Comparison of ENCODE assay signal across 17 cellular contexts in genomic region chr6:134637282-134637681, GRCh38.
DNase-seq lines count a peak whose midpoint lies in the region; ATAC-seq, FAIRE-seq and TF ChIP-seq lines count a peak whose summit lies in the region.
"Had no signal": no experiment of that assay in that cellular context is flagged by ENCODE, and none has a peak within 500 bp of the region (broad histone marks: within the 10 kb centered on the region; RNA-seq: fewer than 3 reads in every experiment).

No MANE protein-coding gene starts in this region.

- no peak for DNase-seq in A549 (ENCODE audit: low read depth in 1 of 2, low spot score in 1 of 2)
- no peak for DNase-seq in IMR-90
- DNase-seq in caudate nucleus (lab: John Stamatoyannopoulos, UW), result peak in 33 of 61 donors; percentile 11 to 94 (median 50)
- no peak for DNase-seq in trophoblast cell
- DNase-seq in D721Med (ENCODE audit: insufficient read length, low spot score), result no peak
- no peak for DNase-seq in NCI-H2196 treated with DMSO at 0.1 percent for 48 hours (lab: John Stamatoyannopoulos, UW; ENCODE audit: unreplicated experiment)
- DNase-seq: C1 segment of cervical spinal cord; Calu3; CD4-positive, alpha-beta T cell; DMS79; GOT3; H9 had no signal

- H3K36me3 ChIP-seq in IMR-90 (ENCODE audit: control insufficient read depth, insufficient read depth, low read length) (no peaks in the 10 kb centered on the region), trophoblast cell (ENCODE audit: control insufficient read depth in 1 of 2, insufficient read depth in 2 of 2, low read length in 2 of 2) (no peaks in the 10 kb centered on the region)

- H3K23ac ChIP-seq in IMR-90 (ENCODE audit: low read depth, low read length) (no peak overlapping the region), trophoblast cell (ENCODE audit: low read length) (no peak overlapping the region)

- H2AFZ ChIP-seq in IMR-90 (replicated peaks; ENCODE audit: low read length, poor library complexity) (no peak overlapping the region), trophoblast cell (ENCODE audit: insufficient read depth, low read length, poor library complexity) (no peak overlapping the region)

- peak overlapping the region; percentile 25 to 60; a peak in 4 of 6 replicates for H3K27ac ChIP-seq in A549
- H3K27ac ChIP-seq in IMR-90 (ENCODE audit: insufficient read depth, low read length), result no peak overlapping the region
- H3K27ac ChIP-seq in caudate nucleus (ENCODE audit: low read depth, low read length), result peak overlapping the region; percentile 67
- H3K27ac ChIP-seq in trophoblast cell (ENCODE audit: low read depth, low read length), result no peak overlapping the region

- H3K4ac ChIP-seq in IMR-90 (ENCODE audit: low read depth, low read length) (no peak overlapping the region), trophoblast cell (ENCODE audit: low read depth, low read length) (no peak overlapping the region)

- H4K12ac ChIP-seq in trophoblast cell (ENCODE audit: low read depth, low read length), result no peak overlapping the region

- H4K5ac ChIP-seq in IMR-90 (ENCODE audit: low read depth, low read length), result no peak overlapping the region

- 0 out of 2 replicates have a peak overlapping the region, but pooled peaks have one; percentile 11 for H2AK5ac ChIP-seq in IMR-90 (ENCODE audit: low read depth, low read length)
- no peak overlapping the region for H2AK5ac ChIP-seq in trophoblast cell (ENCODE audit: low read length)

- no peak overlapping the region; the same call in 1 of the 2 replicates for H2BK20ac ChIP-seq in IMR-90 (ENCODE audit: low read depth, low read length)

- peak overlapping the region; percentile 66 for H2BK12ac ChIP-seq in trophoblast cell (ENCODE audit: low read length)

- no peak overlapping the region for H4K91ac ChIP-seq in IMR-90 (ENCODE audit: insufficient read depth, low read depth, low read length)
- no peak overlapping the region for H4K91ac ChIP-seq in trophoblast cell (ENCODE audit: low read depth, low read length)

- no peak for TF ChIP-seq RAD21 in A549 (conservative IDR thresholded peaks at IDR 0.05 in 1 of 2, IDR thresholded peaks at IDR 0.05 in 1 of 2)
- TF ChIP-seq RAD21 in IMR-90 (IDR thresholded peaks at IDR 0.05; ENCODE audit: low read length), result no peak

- FAIRE-seq in A549 (lab: Jason Lieb, UNC) (no peak), D721Med (lab: Jason Lieb, UNC) (no peak)
- FAIRE-seq: G401.6, HepG2, HTR-8/SVneo had no signal

- H3K9me3 ChIP-seq in A549 (no peaks in the 10 kb centered on the region), IMR-90 (ENCODE audit: control insufficient read depth, insufficient read depth, low read length) (no peaks in the 10 kb centered on the region), trophoblast cell (ENCODE audit: insufficient read depth, low read depth, low read length) (no peaks in the 10 kb centered on the region)

- H3K27me3 ChIP-seq in IMR-90 (ENCODE audit: control insufficient read depth, insufficient read depth, low read length), result no peaks in the 10 kb centered on the region
- H3K27me3 ChIP-seq in trophoblast cell (ENCODE audit: insufficient read depth, low read length), result no peaks in the 10 kb centered on the region

- CTCF ChIA-PET in A549 (lab: Yijun Ruan, JAX), result interaction anchor here (1.0 kb wide), 1 partner anchor 460 kb away, joined by 3 read pairs; no protein-coding TSS in a partner anchor
- CTCF ChIA-PET in IMR-90 (lab: Yijun Ruan, JAX), result no interaction called here

- no peaks in the 10 kb centered on the region for H3K79me1 ChIP-seq in IMR-90 (ENCODE audit: low read depth in 1 of 2, low read length in 2 of 2)
- H3K79me1 ChIP-seq in trophoblast cell (ENCODE audit: low read length), result peaks cover 2% of the 10 kb centered on the region

- H2BK15ac ChIP-seq in IMR-90 (ENCODE audit: low read depth, low read length), result no peak overlapping the region

- TF ChIP-seq EP300 in A549 (IDR thresholded peaks at IDR 0.05), result no peak

- H3K4me1 ChIP-seq in A549 (peaks cover 19% of the 10 kb centered on the region), IMR-90 (ENCODE audit: control insufficient read depth, insufficient read depth, low read length) (peaks cover 5% of the 10 kb centered on the region), trophoblast cell (ENCODE audit: control insufficient read depth in 1 of 2, insufficient read depth in 2 of 2, low read length in 2 of 2) (peaks cover 0 to 5% of the 10 kb centered on the region in 2 experiments)

- H3K4me2 ChIP-seq in A549 (no peak overlapping the region), IMR-90 (ENCODE audit: low read depth, low read length) (no peak overlapping the region), trophoblast cell (ENCODE audit: low read length) (no peak overlapping the region)

- TF ChIP-seq CTCF in A549 (IDR thresholded peaks at IDR 0.05) (no peak), IMR-90 (conservative IDR thresholded peaks at IDR 0.05; ENCODE audit: low read depth, low read length) (no peak), D721Med (IDR thresholded peaks at IDR 0.05; ENCODE audit: insufficient read depth, missing control alignments) (no peak)

- no peak overlapping the region for H2AK9ac ChIP-seq in IMR-90 (replicated peaks; ENCODE audit: low read depth, low read length, poor library complexity)

- in situ Hi-C loops in IMR-90 (cut with MboI; ENCODE audit: low sequenced_read_pairs), result no loop called here

- no peaks in the 10 kb centered on the region for H4K20me1 ChIP-seq in IMR-90 (ENCODE audit: insufficient read depth, low read length)

- H3K9ac ChIP-seq in IMR-90 (ENCODE audit: low read depth, low read length), result no peak overlapping the region
- H3K9ac ChIP-seq in trophoblast cell (ENCODE audit: low read length), result no peak overlapping the region

- 91% methylated on average over 5 of the region's 5 CpGs for WGBS in A549 (ENCODE audit: missing lambda C conversion rate)
- 100% methylated on average over 1 of the region's 5 CpGs; no CpG with 5 or more reads in 1 of the 2 experiments for WGBS in IMR-90 (ENCODE audit: extremely low coverage in 2 of 2, insufficient read length in 1 of 2), 2 experiments
- WGBS in trophoblast cell (ENCODE audit: extremely low coverage, insufficient coverage, insufficient read length), result no CpG with 5 or more reads among the region's 5 CpGs

- TF ChIP-seq POLR2A in A549 (IDR thresholded peaks at IDR 0.05; ENCODE audit: low read length), result no peak
- TF ChIP-seq POLR2A in IMR-90 (IDR thresholded peaks at IDR 0.05; ENCODE audit: low read depth, low read length), result no peak

- no peaks in the 10 kb centered on the region for H3K9me1 ChIP-seq in IMR-90 (ENCODE audit: insufficient read depth, low read length)

- H3K56ac ChIP-seq in IMR-90 (ENCODE audit: extremely low read depth, insufficient read depth, low read length), result no peak overlapping the region

- H3K4me3 ChIP-seq in A549 (no peak overlapping the region), IMR-90 (ENCODE audit: insufficient read depth, low read depth, low read length) (no peak overlapping the region), trophoblast cell (ENCODE audit: low read depth, low read length) (no peak overlapping the region)

- dilution Hi-C loops in IMR-90 (cut with HindIII; ENCODE audit: low sequenced_read_pairs, unreplicated experiment), result no loop called here

- no peak overlapping the region for H3K18ac ChIP-seq in IMR-90 (ENCODE audit: low read depth, low read length)
- no peak overlapping the region for H3K18ac ChIP-seq in trophoblast cell (ENCODE audit: low read length)

- ATAC-seq in A549 (no peak), IMR-90 (ENCODE audit: low read depth) (no peak), HG03565 (IDR thresholded peaks at IDR 0.05; ENCODE audit: unreplicated experiment) (no peak), GM18511 (IDR thresholded peaks at IDR 0.05; ENCODE audit: unreplicated experiment) (no peak)
- ATAC-seq: HepG2 had no signal

- POLR2A ChIA-PET in A549 (lab: Yijun Ruan, JAX) (no interaction called here), IMR-90 (lab: Charles Lee; ENCODE audit: unreplicated experiment) (no interaction called here)

- H4K8ac ChIP-seq in IMR-90 (ENCODE audit: low read depth in 2 of 2, low read length in 2 of 2) (no peak overlapping the region), trophoblast cell (ENCODE audit: low read depth, low read length) (no peak overlapping the region)

- BruUV-seq in IMR-90 (replicated peaks; lab: Mats Ljungman, UMichigan), result no TSS peak

- H3K79me2 ChIP-seq in trophoblast cell (ENCODE audit: control insufficient read depth, insufficient read depth, low read length, poor library complexity), result no peaks in the 10 kb centered on the region

- intact Hi-C loops in IMR-90 (cut with micrococcal nuclease), result no loop called here

- H2BK5ac ChIP-seq in IMR-90 (ENCODE audit: low read depth, low read length, poor library complexity, severe bottlenecking) (no peak overlapping the region), trophoblast cell (ENCODE audit: low read depth, low read length, poor library complexity) (no peak overlapping the region)

- no peak overlapping the region for H2BK120ac ChIP-seq in IMR-90 (ENCODE audit: low read depth, low read length)
- no peak overlapping the region for H2BK120ac ChIP-seq in trophoblast cell (ENCODE audit: insufficient read depth, low read length, poor library complexity)

- H3K14ac ChIP-seq in IMR-90 (replicated peaks; ENCODE audit: low read depth, low read length) (no peak overlapping the region), trophoblast cell (ENCODE audit: low read length) (no peak overlapping the region)

TF ChIP-seq in A549, 52 proteins besides CTCF, POLR2A, EP300 and RAD21:
- TF ChIP-seq HOXA7 (CRISPR knock-in tag; IDR thresholded peaks at IDR 0.05) (no peak), CBX2 (IDR thresholded peaks at IDR 0.05; ENCODE audit: borderline replicate concordance, low read depth) (no peak), HOXB13 (CRISPR knock-in tag; IDR thresholded peaks at IDR 0.05; ENCODE audit: low read depth) (no peak), ZNF302 (CRISPR knock-in tag; IDR thresholded peaks at IDR 0.05) (no peak), PHF8 (IDR thresholded peaks at IDR 0.05; ENCODE audit: borderline replicate concordance, low read depth) (no peak), BHLHE40 (IDR thresholded peaks at IDR 0.05; ENCODE audit: low read depth, low read length) (no peak), FOXS1 (CRISPR knock-in tag; IDR thresholded peaks at IDR 0.05) (no peak)

TF ChIP-seq in IMR-90, 13 proteins besides CTCF, POLR2A, EP300 and RAD21:
- TF ChIP-seq BHLHE40 (IDR thresholded peaks at IDR 0.05; ENCODE audit: low read depth, low read length) (no peak), SMC3 (IDR thresholded peaks at IDR 0.05; ENCODE audit: low read depth, low read length) (no peak)

Comparison
In these comparisons a context has a peak if more than half of its experiments do, and no peak if none do; other contexts are left out.
1. DNase-seq: peak in caudate nucleus (33 of 61); none in A549 (0 of 2), IMR-90 (single experiment), trophoblast cell (0 of 2), D721Med (single experiment) and NCI-H2196 treated with DMSO at 0.1 percent for 48 hours (single experiment).
2. H3K27ac ChIP-seq: peak in A549 (2 of 2) and caudate nucleus (single experiment); none in IMR-90 (single experiment) and trophoblast cell (single experiment).